18 cellular contexts compared by ENCODE assay signal in genomic region chr20:12252793-12253192, GRCh38.
"Had no signal": no experiment of that assay in that cellular context is flagged by ENCODE, and none has a peak within 500 bp of the region (broad histone marks: within the 10 kb centered on the region; RNA-seq: fewer than 3 reads in every experiment).

No MANE protein-coding gene starts in this region.

- H3K36me3 Mint-ChIP-seq: activated naive CD4-positive, alpha-beta T cell treated with anti-CD3 and anti-CD28 coated beads, Interleukin-2, amount 10 ng/mL, durations not matched to agents 7 days and 5 days; brain; stimulated activated naive B cell treated with anti-CD40 and anti-IgM and Interleukin-4, amounts not matched to agents 10 μg/mL and 1 μg/mL and 100 μg/mL, for 72 hours had no signal

- H3K4me1 ChIP-seq: right atrium auricular region, thyroid gland, uterus had no signal

- H3K27ac ChIP-seq: right atrium auricular region, skin epidermis, thyroid gland, uterus, VCaP had no signal

- H3K27ac Mint-ChIP-seq: activated naive CD4-positive, alpha-beta T cell treated with anti-CD3 and anti-CD28 coated beads, Interleukin-2, amount 10 ng/mL, durations not matched to agents 7 days and 5 days; activated T-helper 17 cell treated with anti-CD3 and anti-CD28 coated beads, Interleukin-2, amount 50 U/mL, for 72 hours; brain; nephron; stimulated activated naive B cell treated with anti-CD40 and anti-IgM and Interleukin-4, amounts not matched to agents 10 μg/mL and 1 μg/mL and 100 μg/mL, for 72 hours had no signal

- H3K4me3 Mint-ChIP-seq: activated naive CD4-positive, alpha-beta T cell treated with anti-CD3 and anti-CD28 coated beads, Interleukin-2, amount 10 ng/mL, durations not matched to agents 7 days and 5 days; activated T-helper 17 cell treated with anti-CD3 and anti-CD28 coated beads, Interleukin-2, amount 50 U/mL, for 72 hours; brain; central memory CD8-positive, alpha-beta T cell; nephron; stimulated activated naive B cell treated with anti-CD40 and anti-IgM and Interleukin-4, amounts not matched to agents 10 μg/mL and 1 μg/mL and 100 μg/mL, for 72 hours had no signal

- H3K4me1 Mint-ChIP-seq: activated naive CD4-positive, alpha-beta T cell treated with anti-CD3 and anti-CD28 coated beads, Interleukin-2, amount 10 ng/mL, durations not matched to agents 7 days and 5 days; activated T-helper 17 cell treated with anti-CD3 and anti-CD28 coated beads, Interleukin-2, amount 50 U/mL, for 72 hours; brain; central memory CD8-positive, alpha-beta T cell; nephron; stimulated activated naive B cell treated with anti-CD40 and anti-IgM and Interleukin-4, amounts not matched to agents 10 μg/mL and 1 μg/mL and 100 μg/mL, for 72 hours had no signal

- H3K36me3 ChIP-seq: right atrium auricular region, thyroid gland, uterus had no signal

- H3K4me3 ChIP-seq: right atrium auricular region, skin epidermis, thyroid gland, uterus had no signal

- H3K9me3 ChIP-seq: right atrium auricular region, thyroid gland, uterus had no signal

- DNase-seq: activated CD4-positive, alpha-beta T cell treated with anti-CD3 and anti-CD28 coated beads, Interleukin-2, amount 50 U/mL, for 48 hours; activated naive CD4-positive, alpha-beta T cell treated with anti-CD3 and anti-CD28 coated beads, Interleukin-2, amount 10 ng/mL, durations not matched to agents 7 days and 5 days; effector memory CD4-positive, alpha-beta T cell; nucleus accumbens; stimulated activated CD4-positive, alpha-beta T cell treated with anti-CD3 and anti-CD28 coated beads, Interleukin-15, amount 100 ng/mL, for 24 hours; stimulated activated CD4-positive, alpha-beta T cell treated with anti-CD3 and anti-CD28 coated beads, Interleukin-4, amount 100 ng/mL, for 1 hour; stimulated activated naive B cell treated with anti-CD40 and anti-IgM and Interleukin-4, amounts not matched to agents 10 μg/mL and 1 μg/mL and 100 μg/mL, for 72 hours; T-helper 1 cell; T1000; thyroid gland; uterus had no signal

- H3K27me3 ChIP-seq: right atrium auricular region, thyroid gland, uterus had no signal

- ATAC-seq: activated T-helper 17 cell treated with anti-CD3 and anti-CD28 coated beads, Interleukin-2, amount 50 U/mL, for 72 hours; stimulated activated naive B cell treated with anti-CD40 and anti-IgM and Interleukin-4, amounts not matched to agents 10 μg/mL and 1 μg/mL and 100 μg/mL, for 72 hours had no signal

- H3K27me3 Mint-ChIP-seq: activated naive CD4-positive, alpha-beta T cell treated with anti-CD3 and anti-CD28 coated beads, Interleukin-2, amount 10 ng/mL, durations not matched to agents 7 days and 5 days; activated T-helper 17 cell treated with anti-CD3 and anti-CD28 coated beads, Interleukin-2, amount 50 U/mL, for 72 hours; brain; central memory CD8-positive, alpha-beta T cell; stimulated activated naive B cell treated with anti-CD40 and anti-IgM and Interleukin-4, amounts not matched to agents 10 μg/mL and 1 μg/mL and 100 μg/mL, for 72 hours had no signal

- H3K9me3 Mint-ChIP-seq: nephron had no signal
